In the genomic region with DNA sequence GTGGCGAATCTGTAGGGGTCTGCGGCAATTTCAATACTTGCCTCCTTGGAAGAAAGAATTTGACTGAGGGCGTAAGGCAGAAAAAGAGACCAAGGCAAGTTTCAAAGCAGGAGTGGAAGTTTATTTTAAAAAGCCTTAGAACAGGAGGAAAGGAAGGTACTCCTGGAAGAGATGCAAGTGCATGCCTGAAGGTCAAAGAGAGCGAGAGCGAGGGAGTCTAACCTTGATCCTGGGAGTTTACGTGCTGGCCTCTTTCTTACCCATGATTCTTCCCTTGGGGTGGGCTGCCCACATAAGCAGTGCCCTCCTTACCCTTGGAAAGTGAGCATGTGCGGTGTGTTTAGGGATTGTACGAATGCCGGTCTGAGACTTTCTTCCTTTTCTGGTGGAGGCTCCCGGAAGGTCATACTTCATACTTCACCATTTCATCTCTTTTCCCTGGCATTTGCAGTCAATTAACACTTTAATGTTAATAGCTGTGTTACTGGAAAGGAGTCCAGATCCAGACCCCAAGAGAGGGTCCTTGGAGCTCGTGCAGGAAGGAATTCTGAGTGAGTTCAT, we compare ENCODE assay signal across 8 cellular contexts. TPM values are rescaled to one million over a fixed set of nuclear protein-coding genes. Genes with fewer than 3 reads are reported as not detected.
DNase-seq lines count a peak whose midpoint lies in the region; ATAC-seq, FAIRE-seq and TF ChIP-seq lines count a peak whose summit lies in the region.

No MANE protein-coding gene starts in this region.

- no peak for DNase-seq in activated naive CD4-positive, alpha-beta T cell treated with anti-CD3 and anti-CD28 coated beads for 36 hours
- DNase-seq in activated naive CD4-positive, alpha-beta T cell treated with anti-CD3 and anti-CD28 coated beads, Interleukin-2, amount 50 U/mL, for 72 hours (ENCODE audit: low spot score in 2 of 2) = no peak
- DNase-seq in astrocyte of the cerebellum (ENCODE audit: low read depth) (no peak), memory B cell (ENCODE audit: low spot score in 2 of 2) (no peak), upper lobe of left lung (no peak), D721Med (ENCODE audit: insufficient read length, low spot score) (no peak), COLO829 (ENCODE audit: low spot score) (no peak), iPS-NIHi7 (ENCODE audit: extremely low spot score) (no peak)

- H3K36me3 Mint-ChIP-seq in activated naive CD4-positive, alpha-beta T cell treated with anti-CD3 and anti-CD28 coated beads for 36 hours (ENCODE audit: low read depth) = no peaks in the 10 kb centered on the region
- H3K36me3 Mint-ChIP-seq in activated naive CD4-positive, alpha-beta T cell treated with anti-CD3 and anti-CD28 coated beads, Interleukin-2, amount 50 U/mL, for 72 hours = no peaks in the 10 kb centered on the region
- H3K36me3 Mint-ChIP-seq in memory B cell = no peaks in the 10 kb centered on the region

- 31 to 49% methylated on average over 11 of the region's 11 CpGs for WGBS in upper lobe of left lung, 2 donors

- peaks cover 10% of the 10 kb centered on the region for H3K4me1 Mint-ChIP-seq in activated naive CD4-positive, alpha-beta T cell treated with anti-CD3 and anti-CD28 coated beads for 36 hours (ENCODE audit: low read depth)
- H3K4me1 Mint-ChIP-seq in memory B cell = peaks cover 3% of the 10 kb centered on the region

- H3K27ac ChIP-seq in upper lobe of left lung = peak overlapping the region in 1 of 4 donors; percentile 8

- TF ChIP-seq POLR2A in upper lobe of left lung (IDR thresholded peaks at IDR 0.05) = no peak

- no peaks in the 10 kb centered on the region for H3K27me3 ChIP-seq in upper lobe of left lung

- no peak for TF ChIP-seq EP300 in upper lobe of left lung (IDR thresholded peaks at IDR 0.05)

- ATAC-seq in activated naive CD4-positive, alpha-beta T cell treated with anti-CD3 and anti-CD28 coated beads, Interleukin-2, amount 50 U/mL, for 72 hours = no peak
- no peak for ATAC-seq in memory B cell (ENCODE audit: low read depth)
- no peak for ATAC-seq in upper lobe of left lung (ENCODE audit: low FRiP score in 2 of 2)

- H3K9me3 Mint-ChIP-seq in activated naive CD4-positive, alpha-beta T cell treated with anti-CD3 and anti-CD28 coated beads for 36 hours = no peaks in the 10 kb centered on the region
- H3K9me3 Mint-ChIP-seq in activated naive CD4-positive, alpha-beta T cell treated with anti-CD3 and anti-CD28 coated beads, Interleukin-2, amount 50 U/mL, for 72 hours = no peaks in the 10 kb centered on the region
- no peaks in the 10 kb centered on the region for H3K9me3 Mint-ChIP-seq in memory B cell

- TF ChIP-seq CTCF in astrocyte of the cerebellum (IDR thresholded peaks at IDR 0.05; ENCODE audit: low read depth, low read length, missing control alignments) (no peak), upper lobe of left lung (IDR thresholded peaks at IDR 0.05) (no peak), D721Med (IDR thresholded peaks at IDR 0.05; ENCODE audit: insufficient read depth, missing control alignments) (no peak)

- H3K4me1 ChIP-seq in upper lobe of left lung = peaks cover 0 to 14% (median 1%) of the 10 kb centered on the region in 4 donors

- no peak for FAIRE-seq in D721Med (lab: Jason Lieb, UNC)

- no peaks in the 10 kb centered on the region for H3K9me3 ChIP-seq in upper lobe of left lung

- H3K4me3 Mint-ChIP-seq in activated naive CD4-positive, alpha-beta T cell treated with anti-CD3 and anti-CD28 coated beads for 36 hours = peak overlapping the region; percentile 68
- peak overlapping the region; percentile 76 for H3K4me3 Mint-ChIP-seq in memory B cell

- in situ Hi-C loops in astrocyte of the cerebellum (cut with HindIII; ENCODE audit: low sequenced_read_pairs) = no loop called here

- CTCF ChIA-PET in activated naive CD4-positive, alpha-beta T cell treated with anti-CD3 and anti-CD28 coated beads for 36 hours (lab: Charles Lee) = no interaction called here

- H3K27ac Mint-ChIP-seq in activated naive CD4-positive, alpha-beta T cell treated with anti-CD3 and anti-CD28 coated beads for 36 hours = no peak overlapping the region
- H3K27ac Mint-ChIP-seq in activated naive CD4-positive, alpha-beta T cell treated with anti-CD3 and anti-CD28 coated beads, Interleukin-2, amount 50 U/mL, for 72 hours = peak overlapping the region in 1 of 2 donors; percentile 82
- H3K27ac Mint-ChIP-seq in memory B cell = no peak overlapping the region

- H3K4me3 ChIP-seq in astrocyte of the cerebellum (ENCODE audit: low read depth, low read length) = peak overlapping the region; percentile 13
- peak overlapping the region; percentile 18 to 49 (median 43) for H3K4me3 ChIP-seq in upper lobe of left lung

- H3K36me3 ChIP-seq in upper lobe of left lung = no peaks in the 10 kb centered on the region

- H3K27me3 Mint-ChIP-seq in activated naive CD4-positive, alpha-beta T cell treated with anti-CD3 and anti-CD28 coated beads for 36 hours (ENCODE audit: low read depth) = peaks cover 10% of the 10 kb centered on the region
- peaks cover 5% of the 10 kb centered on the region for H3K27me3 Mint-ChIP-seq in memory B cell

- intact Hi-C loops in activated naive CD4-positive, alpha-beta T cell treated with anti-CD3 and anti-CD28 coated beads for 36 hours (cut with micrococcal nuclease) = loop anchor here (1.0 kb wide), 1 partner anchor 79 kb away; no protein-coding TSS in a partner anchor

RNA-seq across cellular contexts. Expression of gene ARSD, which starts 40.0 kb away (rescaled TPM):
- under 1 TPM; 0.47 to 0.50 TPM for total RNA-seq in activated naive CD4-positive, alpha-beta T cell treated with anti-CD3 and anti-CD28 coated beads for 36 hours
- total RNA-seq in activated naive CD4-positive, alpha-beta T cell treated with anti-CD3 and anti-CD28 coated beads, Interleukin-2, amount 50 U/mL, for 72 hours = 1 to 10 TPM; 1.2 to 1.7 TPM
- total RNA-seq in upper lobe of left lung = 10 to 100 TPM; 27.1 to 67.7 (median 32.3) TPM

Comparison
In these comparisons a context has a peak if more than half of its experiments do, and no peak if none do; other contexts are left out.
1. RNA of gene ARSD, which starts 40.0 kb away (total RNA-seq): 27.1 to 67.7 TPM in upper lobe of left lung; 1.2 to 1.7 TPM in activated naive CD4-positive, alpha-beta T cell treated with anti-CD3 and anti-CD28 coated beads, Interleukin-2, amount 50 U/mL, for 72 hours and 0.47 to 0.50 TPM in activated naive CD4-positive, alpha-beta T cell treated with anti-CD3 and anti-CD28 coated beads for 36 hours; every median in the first group is over 10 times any median in the second.